8 cellular contexts compared by ENCODE assay signal in the genomic region with DNA sequence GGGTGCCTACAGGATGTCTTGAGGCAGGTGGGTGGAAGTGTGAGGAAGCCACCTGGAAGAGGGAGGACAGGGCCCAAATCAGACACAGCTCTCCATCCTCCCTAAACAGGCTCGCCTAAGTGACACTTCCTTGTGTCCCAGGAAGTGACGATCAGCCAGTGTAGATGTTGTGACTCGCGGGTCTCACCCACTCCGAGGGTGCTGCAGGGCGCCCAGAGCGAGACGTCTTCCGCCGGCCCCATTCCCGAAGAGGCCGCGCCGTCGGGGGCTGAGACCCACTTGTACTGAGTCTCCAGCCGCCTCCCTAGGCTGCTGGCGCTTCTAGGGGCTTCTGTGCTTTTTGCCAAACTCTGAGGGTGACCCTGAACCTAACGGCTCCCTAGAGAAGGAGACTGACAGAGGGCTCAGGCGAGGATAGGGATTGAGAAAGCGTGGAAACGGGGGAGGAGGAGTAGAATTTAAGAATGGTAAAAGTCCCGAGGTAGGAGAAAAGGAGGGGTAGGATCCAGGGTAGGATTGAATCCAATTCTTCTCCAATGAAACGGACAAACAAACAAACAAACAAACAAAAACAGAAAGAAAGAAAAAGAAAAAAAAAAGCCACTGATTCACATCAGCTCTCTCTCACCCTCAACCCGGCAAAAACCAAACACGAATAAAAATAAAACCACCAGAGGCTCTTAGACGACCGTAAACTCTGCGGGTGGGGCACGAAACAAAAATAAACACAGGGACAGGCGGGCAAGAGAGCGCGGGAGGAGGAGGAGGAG. TPM values are rescaled to one million over a fixed set of nuclear protein-coding genes. Genes with fewer than 3 reads are reported as not detected.
DNase-seq lines count a peak whose midpoint lies in the region; ATAC-seq, FAIRE-seq and TF ChIP-seq lines count a peak whose summit lies in the region.

No MANE protein-coding gene starts in this region.

- H3K4me1 ChIP-seq in keratinocyte (ENCODE audit: control insufficient read depth, extremely low read depth, insufficient read depth, low read length) (peaks cover 12% of the 10 kb centered on the region), smooth muscle cell (ENCODE audit: low read depth) (peaks cover 22% of the 10 kb centered on the region)

- H3K36me3 ChIP-seq in keratinocyte (ENCODE audit: control insufficient read depth in 2 of 2, extremely low read depth in 1 of 2, insufficient read depth in 2 of 2, low read length in 2 of 2) (no peaks in the 10 kb centered on the region), smooth muscle cell (ENCODE audit: low read depth) (no peaks in the 10 kb centered on the region)

- ATAC-seq in GM19328 (IDR thresholded peaks at IDR 0.05; ENCODE audit: unreplicated experiment) (peak; percentile 6), HG03039 (IDR thresholded peaks at IDR 0.05; ENCODE audit: unreplicated experiment) (no peak), GM18870 (IDR thresholded peaks at IDR 0.05; ENCODE audit: unreplicated experiment) (no peak)
- ATAC-seq in central memory CD8-positive, alpha-beta T cell (replicated peaks; ENCODE audit: extremely low read depth, poor library complexity, severe bottlenecking), result no peak

- peak; percentile 82 for DNase-seq in Ammon's horn (ENCODE audit: low spot score)
- DNase-seq in NCI-H2171 (lab: John Stamatoyannopoulos, UW), result peak; percentile 76
- DNase-seq in central memory CD8-positive, alpha-beta T cell (ENCODE audit: low spot score in 2 of 2), result no peak
- DNase-seq in keratinocyte (ENCODE audit: low read depth, low spot score), result no peak
- no peak for DNase-seq in smooth muscle cell (lab: John Stamatoyannopoulos, UW; ENCODE audit: unreplicated experiment)

- no peaks in the 10 kb centered on the region for H3K36me3 Mint-ChIP-seq in central memory CD8-positive, alpha-beta T cell (ENCODE audit: insufficient read depth)

- H3K79me2 ChIP-seq in keratinocyte (ENCODE audit: control insufficient read depth, insufficient read depth, low read length) (peaks cover 38% of the 10 kb centered on the region), smooth muscle cell (ENCODE audit: low read depth) (peaks cover 25% of the 10 kb centered on the region)

- dilution Hi-C loops in keratinocyte (cut with MboI; ENCODE audit: extremely low pct_ligation_motif_present, low sequenced_read_pairs), result no loop called here

- TF ChIP-seq CTCF in keratinocyte (optimal IDR thresholded peaks at IDR 0.05 in 1 of 3, IDR thresholded peaks at IDR 0.05 in 1 of 3, conservative IDR thresholded peaks at IDR 0.05 in 1 of 3; ENCODE audit: extremely low read depth in 1 of 3, insufficient read depth in 2 of 3, low read length in 3 of 3), result no peak
- TF ChIP-seq CTCF in smooth muscle cell (IDR thresholded peaks at IDR 0.05; ENCODE audit: borderline replicate concordance, insufficient read depth, poor library complexity, severe bottlenecking), result no peak

- H2AFZ ChIP-seq in keratinocyte (ENCODE audit: control insufficient read depth, low read length) (peak overlapping the region; percentile 80), smooth muscle cell (ENCODE audit: low read depth) (peak overlapping the region; percentile 97)

- FAIRE-seq in keratinocyte (lab: Jason Lieb, UNC), result no peak

- H3K27me3 Mint-ChIP-seq in central memory CD8-positive, alpha-beta T cell, result peaks cover 80% of the 10 kb centered on the region

- H3K9me3 ChIP-seq in keratinocyte (ENCODE audit: control insufficient read depth, low read depth, low read length) (no peaks in the 10 kb centered on the region), smooth muscle cell (replicated peaks; ENCODE audit: low read depth) (no peaks in the 10 kb centered on the region)

- H3K4me3 ChIP-seq in keratinocyte (ENCODE audit: control insufficient read depth in 2 of 3, extremely low read depth in 1 of 3, insufficient read depth in 2 of 3, low read depth in 1 of 3, low read length in 3 of 3), result peak overlapping the region; percentile 90 to 96 (median 92)
- peak overlapping the region; percentile 92 for H3K4me3 ChIP-seq in smooth muscle cell

- peaks cover 8% of the 10 kb centered on the region for H3F3A ChIP-seq in smooth muscle cell (ENCODE audit: low read depth)

- H3K4me3 Mint-ChIP-seq in central memory CD8-positive, alpha-beta T cell, result peak overlapping the region; percentile 74

- WGBS in smooth muscle cell (ENCODE audit: low lambda C conversion rate), result 3% methylated on average over 30 of the region's 32 CpGs

- no peaks in the 10 kb centered on the region for H3K27me3 ChIP-seq in keratinocyte (ENCODE audit: control insufficient read depth, extremely low read depth, insufficient read depth, low read length)
- peaks cover 7% of the 10 kb centered on the region for H3K27me3 ChIP-seq in smooth muscle cell (ENCODE audit: low read depth)

- H3K9me3 Mint-ChIP-seq in central memory CD8-positive, alpha-beta T cell, result no peaks in the 10 kb centered on the region

- H3K4me2 ChIP-seq in keratinocyte (ENCODE audit: control insufficient read depth, extremely low read depth, insufficient read depth, low read depth, low read length), result peak overlapping the region; percentile 86
- peak overlapping the region; percentile 95 for H3K4me2 ChIP-seq in smooth muscle cell

- H3K4me1 Mint-ChIP-seq in central memory CD8-positive, alpha-beta T cell, result peaks cover 20% of the 10 kb centered on the region

- H4K20me1 ChIP-seq in keratinocyte (ENCODE audit: control insufficient read depth, extremely low read depth, insufficient read depth, low read length), result no peaks in the 10 kb centered on the region
- H4K20me1 ChIP-seq in smooth muscle cell (ENCODE audit: low read depth), result no peaks in the 10 kb centered on the region

- no peaks in the 10 kb centered on the region for H3K9me1 ChIP-seq in keratinocyte (ENCODE audit: control insufficient read depth, extremely low read depth, insufficient read depth, low read length)

- no peak overlapping the region for H3K27ac Mint-ChIP-seq in central memory CD8-positive, alpha-beta T cell (ENCODE audit: low read depth)

- H3K27ac ChIP-seq in keratinocyte (ENCODE audit: control insufficient read depth, insufficient read depth, low read length), result peak overlapping the region; percentile 83
- H3K27ac ChIP-seq in smooth muscle cell (ENCODE audit: low read depth), result peak overlapping the region; percentile 20

- H3K9ac ChIP-seq in keratinocyte (ENCODE audit: control insufficient read depth, extremely low read depth, insufficient read depth, low read length) (peak overlapping the region; percentile 95), smooth muscle cell (ENCODE audit: low read depth) (peak overlapping the region; percentile 62)

RNA-seq across cellular contexts. Expression of gene MARK1, which starts 0.5 kb away (rescaled TPM):
- 6.1 to 11.3 TPM (median 8.4 TPM) in 3 replicates for polyA plus RNA-seq in keratinocyte
- 13.5 TPM for polyA plus RNA-seq in keratinocyte (2011; ENCODE audit: low read depth)
- 9.4 and 10.4 TPM in 2 replicates for polyA plus RNA-seq in keratinocyte (2011; cell fraction: cytosol; rRNA removed)
- polyA plus RNA-seq in keratinocyte (2011; cell fraction: nucleus; rRNA removed), result 13.5 and 18.8 TPM in 2 replicates
- polyA plus RNA-seq in keratinocyte (2012; ENCODE audit: low replicate concordance), result 8.8 and 10.9 TPM in 2 replicates
- 3.4 to 5.9 TPM (median 5.2 TPM) in 3 replicates for polyA minus RNA-seq in keratinocyte
- 7.7 TPM for polyA minus RNA-seq in keratinocyte (2011; cell fraction: cytosol; rRNA and poly(A)+ RNA removed)
- polyA minus RNA-seq in keratinocyte (2011; cell fraction: nucleus; rRNA and poly(A)+ RNA removed), result 10.2 and 23.0 TPM in 2 replicates
- 5.5 and 5.6 TPM in 2 replicates for total RNA-seq in smooth muscle cell
- 2.5 and 4.4 TPM in 2 replicates for polyA plus RNA-seq in smooth muscle cell

Comparison
In these comparisons a context has a peak if more than half of its experiments do, and no peak if none do; other contexts are left out.
1. DNase-seq: peak in Ammon's horn (single experiment) and NCI-H2171 (single experiment); none in central memory CD8-positive, alpha-beta T cell (0 of 2), keratinocyte (single experiment) and smooth muscle cell (single experiment).